ENCODE assay signal across 25 cellular contexts in genomic region chr11:117394221-117394925, GRCh38.
"Had no signal": no experiment of that assay in that cellular context is flagged by ENCODE, and none has a peak within 500 bp of the region (broad histone marks: within the 10 kb centered on the region; RNA-seq: fewer than 3 reads in every experiment).

No MANE protein-coding gene starts in this region.

- H3K4me3 ChIP-seq: left lung, lung, mucosa of descending colon, right atrium auricular region, right lobe of liver, tibial nerve, vagina had no signal

- H3K4me1 ChIP-seq: left lung, parathyroid adenoma, right atrium auricular region, right lobe of liver, tibial nerve, vagina had no signal

- H3K79me2 ChIP-seq: parathyroid adenoma had no signal

- H2AFZ ChIP-seq: parathyroid adenoma had no signal

- H3K27me3 ChIP-seq: left lung, right atrium auricular region, right lobe of liver, tibial nerve, vagina had no signal

- FAIRE-seq: keratinocyte, small intestine had no signal

- DNase-seq: hippocampal formation; kidney glomerular epithelial cell; left colon; left lung; mesendoderm; midbrain; mucosa of descending colon; naive thymus-derived CD4-positive, alpha-beta T cell; small intestine; stimulated activated CD4-positive, alpha-beta T cell treated with anti-CD3 and anti-CD28 coated beads, Interleukin-1b, Interleukin-23, amount 100 ng/mL, for 48 hours; stimulated activated CD4-positive, alpha-beta T cell treated with anti-CD3 and anti-CD28 coated beads, Interleukin-2, amount 100 ng/mL, for 48 hours; stimulated activated CD4-positive, alpha-beta T cell treated with anti-CD3 and anti-CD28 coated beads, Interleukin-4, amount 100 ng/mL, for 4 hours; stimulated activated CD8-positive, alpha-beta memory T cell treated with anti-CD3 and anti-CD28 coated beads, Interleukin-4, amount 100 ng/mL, for 48 hours; stimulated activated naive CD4-positive, alpha-beta T cell treated with Interleukin-2 at 50 U/mL for 16 hours; stimulated activated naive CD8-positive, alpha-beta T cell treated with anti-CD3 and anti-CD28 coated beads, Interleukin-15, amount 100 ng/mL, for 72 hours; substantia nigra had no signal

- ATAC-seq: left colon; left lung; mucosa of descending colon; naive thymus-derived CD4-positive, alpha-beta T cell; natural killer cell treated with Interleukin-12 subunit alpha and Interleukin-12 subunit beta and Interleukin-15 and Interleukin-18, amount 100 ng/mL, for 72 hours; right lobe of liver; stimulated activated memory B cell treated with anti-CD40 and anti-IgM and Interleukin-4, amounts not matched to agents 10 μg/mL and 1 μg/mL and 100 μg/mL, for 72 hours; stimulated activated naive CD8-positive, alpha-beta T cell treated with anti-CD3 and anti-CD28 coated beads, Interleukin-15, amount 100 ng/mL, for 72 hours had no signal

- H3K9me3 ChIP-seq: right lobe of liver, vagina had no signal

- H3K9ac ChIP-seq: parathyroid adenoma had no signal

- H3K27ac ChIP-seq: left lung, parathyroid adenoma, right atrium auricular region, right lobe of liver, tibial nerve, vagina had no signal
